Comparison of ENCODE assay signal across 28 cellular contexts in genomic region chrX:63664741-63665140, GRCh38.
"Had no signal": no experiment of that assay in that cellular context is flagged by ENCODE, and none has a peak within 500 bp of the region (broad histone marks: within the 10 kb centered on the region; RNA-seq: fewer than 3 reads in every experiment).

No MANE protein-coding gene starts in this region.

- H3K4me1 ChIP-seq: breast epithelium had no signal

- DNase-seq: activated CD4-positive, alpha-beta memory T cell treated with anti-CD3 and anti-CD28 coated beads for 36 hours; activated CD4-positive, alpha-beta T cell treated with anti-CD3 and anti-CD28 coated beads, Interleukin-2, amount 10 ng/mL, durations not matched to agents 7 days and 5 days; activated CD4-positive, CD25-positive, alpha-beta regulatory T cell; activated CD8-positive, alpha-beta memory T cell treated with anti-CD3 and anti-CD28 coated beads for 24 hours; activated gamma-delta T cell; activated naive CD4-positive, alpha-beta T cell treated with anti-CD3 and anti-CD28 coated beads for 36 hours; activated T-cell treated with anti-CD3 and anti-CD28 coated beads for 4 hours; activated T-cell treated with anti-CD3 and anti-CD28 coated beads, Interleukin-2, amount 50 U/mL, for 48 hours; amygdala; caudate nucleus; MG63; NCI-H1092 treated with DMSO at 0.1 percent for 48 hours; NCI-H1417 treated with DMSO at 0.1 percent for 48 hours; NCI-H1694; NCI-H2029; NCI-H345; NCI-H510A; NCI-H526 treated with DMSO at 0.1 percent for 48 hours; NCI-H82; SIG-M5; T-cell; T-helper 2 cell; T1000 had no signal

- H3K27ac ChIP-seq: breast epithelium, KMS-11, SK-N-MC, VCaP had no signal

- H3K36me3 ChIP-seq: breast epithelium, MG63 had no signal

- H3K9me3 ChIP-seq: MG63 had no signal

- H3K27me3 ChIP-seq: MG63 had no signal

- H3K4me3 ChIP-seq: breast epithelium, MG63, SK-N-MC had no signal

- ATAC-seq: activated T-helper 17 cell treated with anti-CD3 and anti-CD28 coated beads, Interleukin-2, amount 50 U/mL, for 72 hours; T-cell had no signal
